Comparison of ENCODE assay signal across 1 cellular context in the genomic region with DNA sequence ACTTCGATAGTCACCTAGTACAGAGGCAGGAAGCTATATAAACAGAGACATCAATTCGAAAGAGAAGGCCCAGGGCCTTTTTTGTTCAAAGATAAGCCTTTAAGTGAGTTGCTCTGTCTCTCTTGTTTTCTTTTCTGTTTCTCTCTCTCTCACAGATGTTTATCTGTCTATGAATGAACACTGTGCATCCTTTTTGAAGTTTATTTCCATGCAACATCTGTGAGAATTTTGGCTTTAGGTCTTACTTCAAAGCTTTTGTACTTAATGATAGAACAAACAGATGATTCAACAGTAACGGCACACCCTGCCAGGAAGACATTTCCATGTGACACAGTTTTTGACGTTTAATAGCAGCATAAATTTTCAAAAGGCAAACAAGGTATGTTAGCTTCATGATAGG.
A peak's percentile ranks its signal among the peaks of the same experiment; 100 is the strongest.
TF ChIP-seq lines count a peak whose summit lies in the region.

No MANE protein-coding gene starts in this region.

TF ChIP-seq in HepG2, 621 proteins besides CTCF, POLR2A, EP300 and RAD21 (continued from another document and continues in another):
- no peak for TF ChIP-seq KDM2A (CRISPR knock-in tag; IDR thresholded peaks at IDR 0.05; ENCODE audit: borderline replicate concordance, low read depth)
- no peak for TF ChIP-seq ZNF576 (CRISPR knock-in tag; IDR thresholded peaks at IDR 0.05)
- no peak for TF ChIP-seq NFRKB (IDR thresholded peaks at IDR 0.05)
- TF ChIP-seq TBX3 (IDR thresholded peaks at IDR 0.05; ENCODE audit: borderline replicate concordance): peak; percentile 67; the same call in 1 of the 2 replicates
- no peak for TF ChIP-seq PCBP2 (optimal IDR thresholded peaks at IDR 0.05; ENCODE audit: low read depth, low read length, poor library complexity, severe bottlenecking)
- no peak for TF ChIP-seq ZNF639 (CRISPR knock-in tag; conservative IDR thresholded peaks at IDR 0.05)
- TF ChIP-seq KAT2B (IDR thresholded peaks at IDR 0.05; ENCODE audit: borderline replicate concordance, low read depth, low read length): no peak
- peak; percentile 73; the same call in 1 of the 2 replicates for TF ChIP-seq TBX2 (CRISPR knock-in tag; IDR thresholded peaks at IDR 0.05; ENCODE audit: borderline replicate concordance)
- TF ChIP-seq, protein P1, sequence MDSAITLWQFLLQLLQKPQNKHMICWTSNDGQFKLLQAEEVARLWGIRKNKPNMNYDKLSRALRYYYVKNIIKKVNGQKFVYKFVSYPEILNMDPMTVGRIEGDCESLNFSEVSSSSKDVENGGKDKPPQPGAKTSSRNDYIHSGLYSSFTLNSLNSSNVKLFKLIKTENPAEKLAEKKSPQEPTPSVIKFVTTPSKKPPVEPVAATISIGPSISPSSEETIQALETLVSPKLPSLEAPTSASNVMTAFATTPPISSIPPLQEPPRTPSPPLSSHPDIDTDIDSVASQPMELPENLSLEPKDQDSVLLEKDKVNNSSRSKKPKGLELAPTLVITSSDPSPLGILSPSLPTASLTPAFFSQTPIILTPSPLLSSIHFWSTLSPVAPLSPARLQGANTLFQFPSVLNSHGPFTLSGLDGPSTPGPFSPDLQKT (CRISPR knock-in tag; IDR thresholded peaks at IDR 0.05; ENCODE audit: borderline replicate concordance): no peak
- TF ChIP-seq ZNF570 (CRISPR knock-in tag; IDR thresholded peaks at IDR 0.05; ENCODE audit: borderline replicate concordance): no peak
- no peak for TF ChIP-seq ZBTB3 (CRISPR knock-in tag; IDR thresholded peaks at IDR 0.05; ENCODE audit: borderline replicate concordance, low read depth)
- no peak for TF ChIP-seq ZNF563 (CRISPR knock-in tag; IDR thresholded peaks at IDR 0.05)
- no peak for TF ChIP-seq GZF1 (CRISPR knock-in tag; IDR thresholded peaks at IDR 0.05)
- no peak for TF ChIP-seq JARID2 (CRISPR knock-in tag; IDR thresholded peaks at IDR 0.05; ENCODE audit: insufficient replicate concordance)
- TF ChIP-seq ZC3H4 (CRISPR knock-in tag; IDR thresholded peaks at IDR 0.05; ENCODE audit: borderline replicate concordance): no peak
- no peak for TF ChIP-seq ZSCAN22 (CRISPR knock-in tag; IDR thresholded peaks at IDR 0.05)
- TF ChIP-seq ZNF615 (CRISPR knock-in tag; IDR thresholded peaks at IDR 0.05; ENCODE audit: borderline replicate concordance): no peak
- TF ChIP-seq HCFC1 (IDR thresholded peaks at IDR 0.05; ENCODE audit: low read depth, low read length): no peak
- no peak for TF ChIP-seq SIN3B (IDR thresholded peaks at IDR 0.05; ENCODE audit: low read length)
- no peak for TF ChIP-seq ZNF709 (CRISPR knock-in tag; IDR thresholded peaks at IDR 0.05)
- TF ChIP-seq RFX1 (IDR thresholded peaks at IDR 0.05): no peak
- TF ChIP-seq, protein P2, sequence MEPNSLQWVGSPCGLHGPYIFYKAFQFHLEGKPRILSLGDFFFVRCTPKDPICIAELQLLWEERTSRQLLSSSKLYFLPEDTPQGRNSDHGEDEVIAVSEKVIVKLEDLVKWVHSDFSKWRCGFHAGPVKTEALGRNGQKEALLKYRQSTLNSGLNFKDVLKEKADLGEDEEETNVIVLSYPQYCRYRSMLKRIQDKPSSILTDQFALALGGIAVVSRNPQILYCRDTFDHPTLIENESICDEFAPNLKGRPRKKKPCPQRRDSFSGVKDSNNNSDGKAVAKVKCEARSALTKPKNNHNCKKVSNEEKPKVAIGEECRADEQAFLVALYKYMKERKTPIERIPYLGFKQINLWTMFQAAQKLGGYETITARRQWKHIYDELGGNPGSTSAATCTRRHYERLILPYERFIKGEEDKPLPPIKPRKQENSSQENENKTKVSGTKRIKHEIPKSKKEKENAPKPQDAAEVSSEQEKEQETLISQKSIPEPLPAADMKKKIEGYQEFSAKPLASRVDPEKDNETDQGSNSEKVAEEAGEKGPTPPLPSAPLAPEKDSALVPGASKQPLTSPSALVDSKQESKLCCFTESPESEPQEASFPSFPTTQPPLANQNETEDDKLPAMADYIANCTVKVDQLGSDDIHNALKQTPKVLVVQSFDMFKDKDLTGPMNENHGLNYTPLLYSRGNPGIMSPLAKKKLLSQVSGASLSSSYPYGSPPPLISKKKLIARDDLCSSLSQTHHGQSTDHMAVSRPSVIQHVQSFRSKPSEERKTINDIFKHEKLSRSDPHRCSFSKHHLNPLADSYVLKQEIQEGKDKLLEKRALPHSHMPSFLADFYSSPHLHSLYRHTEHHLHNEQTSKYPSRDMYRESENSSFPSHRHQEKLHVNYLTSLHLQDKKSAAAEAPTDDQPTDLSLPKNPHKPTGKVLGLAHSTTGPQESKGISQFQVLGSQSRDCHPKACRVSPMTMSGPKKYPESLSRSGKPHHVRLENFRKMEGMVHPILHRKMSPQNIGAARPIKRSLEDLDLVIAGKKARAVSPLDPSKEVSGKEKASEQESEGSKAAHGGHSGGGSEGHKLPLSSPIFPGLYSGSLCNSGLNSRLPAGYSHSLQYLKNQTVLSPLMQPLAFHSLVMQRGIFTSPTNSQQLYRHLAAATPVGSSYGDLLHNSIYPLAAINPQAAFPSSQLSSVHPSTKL (CRISPR knock-in tag; IDR thresholded peaks at IDR 0.05): peak; percentile 90
- TF ChIP-seq ZNF136 (CRISPR knock-in tag; IDR thresholded peaks at IDR 0.05; ENCODE audit: low read depth): no peak
- TF ChIP-seq ZNF879 (CRISPR knock-in tag; IDR thresholded peaks at IDR 0.05): no peak
- TF ChIP-seq, protein P3, sequence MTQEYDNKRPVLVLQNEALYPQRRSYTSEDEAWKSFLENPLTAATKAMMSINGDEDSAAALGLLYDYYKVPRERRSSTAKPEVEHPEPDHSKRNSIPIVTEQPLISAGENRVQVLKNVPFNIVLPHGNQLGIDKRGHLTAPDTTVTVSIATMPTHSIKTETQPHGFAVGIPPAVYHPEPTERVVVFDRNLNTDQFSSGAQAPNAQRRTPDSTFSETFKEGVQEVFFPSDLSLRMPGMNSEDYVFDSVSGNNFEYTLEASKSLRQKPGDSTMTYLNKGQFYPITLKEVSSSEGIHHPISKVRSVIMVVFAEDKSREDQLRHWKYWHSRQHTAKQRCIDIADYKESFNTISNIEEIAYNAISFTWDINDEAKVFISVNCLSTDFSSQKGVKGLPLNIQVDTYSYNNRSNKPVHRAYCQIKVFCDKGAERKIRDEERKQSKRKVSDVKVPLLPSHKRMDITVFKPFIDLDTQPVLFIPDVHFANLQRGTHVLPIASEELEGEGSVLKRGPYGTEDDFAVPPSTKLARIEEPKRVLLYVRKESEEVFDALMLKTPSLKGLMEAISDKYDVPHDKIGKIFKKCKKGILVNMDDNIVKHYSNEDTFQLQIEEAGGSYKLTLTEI (CRISPR knock-in tag; conservative IDR thresholded peaks at IDR 0.05): no peak
- TF ChIP-seq, protein P4, sequence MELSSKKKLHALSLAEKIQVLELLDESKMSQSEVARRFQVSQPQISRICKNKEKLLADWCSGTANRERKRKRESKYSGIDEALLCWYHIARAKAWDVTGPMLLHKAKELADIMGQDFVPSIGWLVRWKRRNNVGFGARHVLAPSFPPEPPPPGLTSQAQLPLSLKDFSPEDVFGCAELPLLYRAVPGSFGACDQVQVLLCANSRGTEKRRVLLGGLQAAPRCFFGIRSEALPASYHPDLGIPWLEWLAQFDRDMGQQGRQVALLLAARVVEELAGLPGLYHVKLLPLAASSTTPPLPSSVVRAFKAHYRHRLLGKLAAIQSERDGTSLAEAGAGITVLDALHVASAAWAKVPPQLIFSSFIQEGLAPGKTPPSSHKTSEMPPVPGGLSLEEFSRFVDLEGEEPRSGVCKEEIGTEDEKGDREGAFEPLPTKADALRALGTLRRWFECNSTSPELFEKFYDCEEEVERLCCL (CRISPR knock-in tag; IDR thresholded peaks at IDR 0.05; ENCODE audit: borderline replicate concordance): no peak
- no peak for TF ChIP-seq ZNF496 (CRISPR knock-in tag; IDR thresholded peaks at IDR 0.05; ENCODE audit: insufficient replicate concordance)
- no peak for TF ChIP-seq ZNF414 (CRISPR knock-in tag; IDR thresholded peaks at IDR 0.05)
- TF ChIP-seq TFAP4 (IDR thresholded peaks at IDR 0.05; ENCODE audit: borderline replicate concordance, low read depth): peak; percentile 46; the same call in 1 of the 2 replicates
- no peak for TF ChIP-seq GMEB2 (CRISPR knock-in tag; IDR thresholded peaks at IDR 0.05; ENCODE audit: low read depth)
- TF ChIP-seq, protein P5, sequence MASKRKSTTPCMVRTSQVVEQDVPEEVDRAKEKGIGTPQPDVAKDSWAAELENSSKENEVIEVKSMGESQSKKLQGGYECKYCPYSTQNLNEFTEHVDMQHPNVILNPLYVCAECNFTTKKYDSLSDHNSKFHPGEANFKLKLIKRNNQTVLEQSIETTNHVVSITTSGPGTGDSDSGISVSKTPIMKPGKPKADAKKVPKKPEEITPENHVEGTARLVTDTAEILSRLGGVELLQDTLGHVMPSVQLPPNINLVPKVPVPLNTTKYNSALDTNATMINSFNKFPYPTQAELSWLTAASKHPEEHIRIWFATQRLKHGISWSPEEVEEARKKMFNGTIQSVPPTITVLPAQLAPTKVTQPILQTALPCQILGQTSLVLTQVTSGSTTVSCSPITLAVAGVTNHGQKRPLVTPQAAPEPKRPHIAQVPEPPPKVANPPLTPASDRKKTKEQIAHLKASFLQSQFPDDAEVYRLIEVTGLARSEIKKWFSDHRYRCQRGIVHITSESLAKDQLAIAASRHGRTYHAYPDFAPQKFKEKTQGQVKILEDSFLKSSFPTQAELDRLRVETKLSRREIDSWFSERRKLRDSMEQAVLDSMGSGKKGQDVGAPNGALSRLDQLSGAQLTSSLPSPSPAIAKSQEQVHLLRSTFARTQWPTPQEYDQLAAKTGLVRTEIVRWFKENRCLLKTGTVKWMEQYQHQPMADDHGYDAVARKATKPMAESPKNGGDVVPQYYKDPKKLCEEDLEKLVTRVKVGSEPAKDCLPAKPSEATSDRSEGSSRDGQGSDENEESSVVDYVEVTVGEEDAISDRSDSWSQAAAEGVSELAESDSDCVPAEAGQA (IDR thresholded peaks at IDR 0.05; ENCODE audit: low read depth): no peak
- TF ChIP-seq, protein P5 (CRISPR knock-in tag; IDR thresholded peaks at IDR 0.05; ENCODE audit: borderline replicate concordance): no peak
- TF ChIP-seq, protein P6, sequence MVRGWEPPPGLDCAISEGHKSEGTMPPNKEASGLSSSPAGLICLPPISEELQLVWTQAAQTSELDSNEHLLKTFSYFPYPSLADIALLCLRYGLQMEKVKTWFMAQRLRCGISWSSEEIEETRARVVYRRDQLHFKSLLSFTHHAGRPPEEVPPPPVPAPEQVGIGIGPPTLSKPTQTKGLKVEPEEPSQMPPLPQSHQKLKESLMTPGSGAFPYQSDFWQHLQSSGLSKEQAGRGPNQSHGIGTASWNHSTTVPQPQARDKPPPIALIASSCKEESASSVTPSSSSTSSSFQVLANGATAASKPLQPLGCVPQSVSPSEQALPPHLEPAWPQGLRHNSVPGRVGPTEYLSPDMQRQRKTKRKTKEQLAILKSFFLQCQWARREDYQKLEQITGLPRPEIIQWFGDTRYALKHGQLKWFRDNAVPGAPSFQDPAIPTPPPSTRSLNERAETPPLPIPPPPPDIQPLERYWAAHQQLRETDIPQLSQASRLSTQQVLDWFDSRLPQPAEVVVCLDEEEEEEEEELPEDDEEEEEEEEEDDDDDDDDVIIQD (CRISPR knock-in tag; IDR thresholded peaks at IDR 0.05; ENCODE audit: low read depth): peak; percentile 59; the same call in 1 of the 2 replicates
- TF ChIP-seq SSRP1 (CRISPR knock-in tag; IDR thresholded peaks at IDR 0.05): no peak
- TF ChIP-seq SALL2 (CRISPR knock-in tag; IDR thresholded peaks at IDR 0.05): no peak
